16 cellular contexts compared by ENCODE assay signal in the genomic region with DNA sequence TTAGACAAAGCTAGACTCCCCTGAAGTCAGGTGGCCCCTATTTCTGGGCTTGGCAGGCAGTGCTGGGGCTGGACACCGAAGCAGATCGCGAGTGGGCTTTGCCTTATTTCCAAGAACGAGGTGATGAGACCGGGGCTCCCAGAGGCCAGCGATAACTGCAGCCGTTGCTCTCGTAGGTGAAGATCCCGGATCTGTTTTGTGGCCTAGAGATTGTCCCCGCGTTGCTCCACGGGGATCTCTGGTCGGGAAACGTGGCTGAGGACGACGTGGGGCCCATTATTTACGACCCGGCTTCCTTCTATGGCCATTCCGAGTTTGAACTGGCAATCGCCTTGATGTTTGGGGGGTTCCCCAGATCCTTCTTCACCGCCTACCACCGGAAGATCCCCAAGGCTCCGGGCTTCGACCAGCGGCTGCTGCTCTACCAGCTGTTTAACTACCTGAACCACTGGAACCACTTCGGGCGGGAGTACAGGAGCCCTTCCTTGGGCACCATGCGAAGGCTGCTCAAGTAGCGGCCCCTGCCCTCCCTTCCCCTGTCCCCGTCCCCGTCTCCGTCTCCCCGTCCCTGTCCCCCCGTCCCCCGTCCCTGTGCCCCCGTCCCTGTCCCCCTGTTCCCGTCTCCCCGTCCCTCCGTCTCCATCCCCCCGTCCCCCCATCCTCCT. TPM values are rescaled to one million over a fixed set of nuclear protein-coding genes. Genes with fewer than 3 reads are reported as not detected.
DNase-seq lines count a peak whose midpoint lies in the region; ATAC-seq, FAIRE-seq and TF ChIP-seq lines count a peak whose summit lies in the region.
"Had no signal": no experiment of that assay in that cellular context is flagged by ENCODE, and none has a peak within 500 bp of the region (broad histone marks: within the 10 kb centered on the region; RNA-seq: fewer than 3 reads in every experiment).

No MANE protein-coding gene starts in this region.

- H3K9ac ChIP-seq in kidney (ENCODE audit: low read length in 2 of 2) (no peak overlapping the region), MM.1S (ENCODE audit: low read length) (no peak overlapping the region), SK-N-SH (no peak overlapping the region)

- no peak for TF ChIP-seq RAD21 in SK-N-SH (IDR thresholded peaks at IDR 0.05; ENCODE audit: low read length)

- H3K9me3 ChIP-seq in kidney (ENCODE audit: control insufficient read depth in 1 of 2, low read length in 2 of 2) (no peaks in the 10 kb centered on the region), MM.1S (replicated peaks; ENCODE audit: insufficient read depth, low read length) (no peaks in the 10 kb centered on the region), SK-N-SH (no peaks in the 10 kb centered on the region)
- H3K9me3 ChIP-seq: right atrium auricular region had no signal

- H3K4me2 ChIP-seq in MM.1S (ENCODE audit: low read depth, low read length) (no peak overlapping the region), SK-N-SH (no peak overlapping the region)

- no peaks in the 10 kb centered on the region for H3K9me3 Mint-ChIP-seq in activated naive CD4-positive, alpha-beta T cell treated with anti-CD3 and anti-CD28 coated beads, Interleukin-2, amount 50 U/mL, for 24 hours
- H3K9me3 Mint-ChIP-seq in activated T-helper 1 cell treated with anti-CD3 and anti-CD28 coated beads, Interleukin-12 subunit alpha, Interleukin-12 subunit beta, Interleukin-2, Interleukin-4 antibody, amounts not matched to agents 30 ng/mL and 10 ng/mL and 1 ng/mL, durations not matched to agents 14 hours and 24 hours and 36 hours: no peaks in the 10 kb centered on the region
- H3K9me3 Mint-ChIP-seq in stimulated activated naive CD8-positive, alpha-beta T cell treated with anti-CD3 and anti-CD28 coated beads, Interleukin-15, amount 100 ng/mL, for 72 hours: peaks cover 5 to 7% of the 10 kb centered on the region in 2 donors

- no peak for ATAC-seq in stimulated activated naive CD8-positive, alpha-beta T cell treated with anti-CD3 and anti-CD28 coated beads, Interleukin-15, amount 100 ng/mL, for 72 hours
- no peak for ATAC-seq in HG03135 (IDR thresholded peaks at IDR 0.05; ENCODE audit: unreplicated experiment)
- ATAC-seq: HCT116 had no signal

- H3K9me2 ChIP-seq in MM.1S (replicated peaks; ENCODE audit: insufficient read depth, low read length) (no peaks in the 10 kb centered on the region), SK-N-SH (no peaks in the 10 kb centered on the region)

- TF ChIP-seq CTCF in kidney (IDR thresholded peaks at IDR 0.05; ENCODE audit: borderline replicate concordance, extremely low read depth, insufficient read depth) (no peak), MM.1S (IDR thresholded peaks at IDR 0.05; ENCODE audit: low read length) (no peak), SK-N-SH (IDR thresholded peaks at IDR 0.05) (no peak)

- intact Hi-C loops in activated T-helper 1 cell treated with anti-CD3 and anti-CD28 coated beads, Interleukin-12 subunit alpha, Interleukin-12 subunit beta, Interleukin-2, Interleukin-4 antibody, amounts not matched to agents 30 ng/mL and 10 ng/mL and 1 ng/mL, durations not matched to agents 14 hours and 24 hours and 36 hours (cut with micrococcal nuclease): loop anchor here (5.0 kb wide), 1 partner anchor 302 kb away; no protein-coding TSS in a partner anchor
- intact Hi-C loops in kidney (cut with DNase I): loop anchor here (10.0 kb wide), 1 partner anchor 96 kb away; no protein-coding TSS in a partner anchor

- H2AFZ ChIP-seq in MM.1S (ENCODE audit: low read length) (no peak overlapping the region), SK-N-SH (ENCODE audit: low read depth) (no peak overlapping the region)
- H2AFZ ChIP-seq: PC-9 had no signal

- peak overlapping the region; percentile 73 for H3K4me3 Mint-ChIP-seq in activated naive CD4-positive, alpha-beta T cell treated with anti-CD3 and anti-CD28 coated beads, Interleukin-2, amount 50 U/mL, for 24 hours
- peak overlapping the region; percentile 67 for H3K4me3 Mint-ChIP-seq in activated T-helper 1 cell treated with anti-CD3 and anti-CD28 coated beads, Interleukin-12 subunit alpha, Interleukin-12 subunit beta, Interleukin-2, Interleukin-4 antibody, amounts not matched to agents 30 ng/mL and 10 ng/mL and 1 ng/mL, durations not matched to agents 14 hours and 24 hours and 36 hours
- peak overlapping the region; percentile 47 to 65 for H3K4me3 Mint-ChIP-seq in stimulated activated naive CD8-positive, alpha-beta T cell treated with anti-CD3 and anti-CD28 coated beads, Interleukin-15, amount 100 ng/mL, for 72 hours

- H3K27ac ChIP-seq in kidney (ENCODE audit: low read depth in 2 of 2, low read length in 2 of 2) (no peak overlapping the region), MM.1S (ENCODE audit: low read length) (no peak overlapping the region), SK-N-SH (ENCODE audit: low read depth in 2 of 2, low read length in 1 of 2) (no peak overlapping the region)
- H3K27ac ChIP-seq: epithelial cell of prostate, PC-9 had no signal

- no peak for FAIRE-seq in kidney (lab: Jason Lieb, UNC)

- no peak for TF ChIP-seq EP300 in SK-N-SH (IDR thresholded peaks at IDR 0.05; ENCODE audit: borderline replicate concordance in 1 of 2, low read depth in 1 of 2, low read length in 1 of 2)

- no peaks in the 10 kb centered on the region for H4K20me1 ChIP-seq in MM.1S (ENCODE audit: insufficient read depth, low read length)
- peaks cover 20% of the 10 kb centered on the region for H4K20me1 ChIP-seq in SK-N-SH (ENCODE audit: insufficient read depth)

- H3K4me3 ChIP-seq in kidney (ENCODE audit: low read length in 2 of 2) (no peak overlapping the region), MM.1S (ENCODE audit: low read length) (no peak overlapping the region), SK-N-SH (ENCODE audit: low read depth in 2 of 2, low read length in 1 of 2) (no peak overlapping the region; a peak in 1 of 4 replicates)

- H3K79me2 ChIP-seq in MM.1S (ENCODE audit: low read length): peaks cover 30% of the 10 kb centered on the region
- H3K79me2 ChIP-seq in SK-N-SH (ENCODE audit: insufficient read depth): peaks cover 31% of the 10 kb centered on the region

- peak overlapping the region; percentile 70 for H3K27ac Mint-ChIP-seq in activated naive CD4-positive, alpha-beta T cell treated with anti-CD3 and anti-CD28 coated beads, Interleukin-2, amount 50 U/mL, for 24 hours
- peak overlapping the region; percentile 61 for H3K27ac Mint-ChIP-seq in activated T-helper 1 cell treated with anti-CD3 and anti-CD28 coated beads, Interleukin-12 subunit alpha, Interleukin-12 subunit beta, Interleukin-2, Interleukin-4 antibody, amounts not matched to agents 30 ng/mL and 10 ng/mL and 1 ng/mL, durations not matched to agents 14 hours and 24 hours and 36 hours
- H3K27ac Mint-ChIP-seq in stimulated activated naive CD8-positive, alpha-beta T cell treated with anti-CD3 and anti-CD28 coated beads, Interleukin-15, amount 100 ng/mL, for 72 hours: no peak overlapping the region

- 90% methylated on average over 40 of the region's 40 CpGs for WGBS in SK-N-SH (ENCODE audit: low lambda C conversion rate)

- peaks cover 5 to 8% of the 10 kb centered on the region in 2 donors for H3K4me1 ChIP-seq in kidney (ENCODE audit: control insufficient read depth in 1 of 2, insufficient read depth in 1 of 2, low read depth in 1 of 2, low read length in 2 of 2)
- H3K4me1 ChIP-seq in MM.1S (ENCODE audit: low read length): no peaks in the 10 kb centered on the region; the same call in 1 of the 2 replicates
- H3K4me1 ChIP-seq in SK-N-SH (ENCODE audit: control insufficient read depth in 1 of 2, insufficient read depth in 2 of 2, low read depth in 1 of 2, low read length in 1 of 2): peaks cover 6 to 9% of the 10 kb centered on the region in 2 experiments; a peak in 1 of 4 replicates

- peaks cover 27% of the 10 kb centered on the region for H3K4me1 Mint-ChIP-seq in activated naive CD4-positive, alpha-beta T cell treated with anti-CD3 and anti-CD28 coated beads, Interleukin-2, amount 50 U/mL, for 24 hours
- peaks cover 21% of the 10 kb centered on the region for H3K4me1 Mint-ChIP-seq in activated T-helper 1 cell treated with anti-CD3 and anti-CD28 coated beads, Interleukin-12 subunit alpha, Interleukin-12 subunit beta, Interleukin-2, Interleukin-4 antibody, amounts not matched to agents 30 ng/mL and 10 ng/mL and 1 ng/mL, durations not matched to agents 14 hours and 24 hours and 36 hours (ENCODE audit: low read depth)
- peaks cover 27% of the 10 kb centered on the region for H3K4me1 Mint-ChIP-seq in stimulated activated naive CD8-positive, alpha-beta T cell treated with anti-CD3 and anti-CD28 coated beads, Interleukin-15, amount 100 ng/mL, for 72 hours

- no peak for DNase-seq in activated naive CD4-positive, alpha-beta T cell treated with anti-CD3 and anti-CD28 coated beads, Interleukin-2, amount 50 U/mL, for 16 hours
- DNase-seq in activated T-helper 1 cell treated with anti-CD3 and anti-CD28 coated beads, Interleukin-12 subunit alpha, Interleukin-12 subunit beta, Interleukin-2, Interleukin-4 antibody, amounts not matched to agents 30 ng/mL and 10 ng/mL and 1 ng/mL, durations not matched to agents 14 hours and 24 hours and 36 hours (ENCODE audit: low spot score): no peak
- DNase-seq in kidney (peak; percentile 81), MM.1S (no peak), SK-N-SH (no peak)
- no peak for DNase-seq in stimulated activated naive CD8-positive, alpha-beta T cell treated with anti-CD3 and anti-CD28 coated beads, Interleukin-15, amount 100 ng/mL, for 72 hours
- DNase-seq: NCI-H1092 treated with DMSO at 0.1 percent for 48 hours; NCI-H446 treated with DMSO at 0.1 percent for 48 hours; PC-9; stimulated activated CD4-positive, alpha-beta T cell treated with anti-CD3 and anti-CD28 coated beads, Interleukin-4, amount 100 ng/mL, for 1 hour had no signal

- H3K36me3 Mint-ChIP-seq in activated naive CD4-positive, alpha-beta T cell treated with anti-CD3 and anti-CD28 coated beads, Interleukin-2, amount 50 U/mL, for 24 hours: no peaks in the 10 kb centered on the region
- H3K36me3 Mint-ChIP-seq in activated T-helper 1 cell treated with anti-CD3 and anti-CD28 coated beads, Interleukin-12 subunit alpha, Interleukin-12 subunit beta, Interleukin-2, Interleukin-4 antibody, amounts not matched to agents 30 ng/mL and 10 ng/mL and 1 ng/mL, durations not matched to agents 14 hours and 24 hours and 36 hours (ENCODE audit: low read depth): no peaks in the 10 kb centered on the region

- POLR2A ChIA-PET in SK-N-SH (lab: Yijun Ruan, JAX): no interaction called here

- H3K36me3 ChIP-seq in kidney (ENCODE audit: control insufficient read depth in 1 of 2, insufficient read depth in 2 of 2, low read length in 2 of 2): no peaks in the 10 kb centered on the region
- no peaks in the 10 kb centered on the region for H3K36me3 ChIP-seq in MM.1S (replicated peaks; ENCODE audit: insufficient read depth, low read length)
- H3K36me3 ChIP-seq in SK-N-SH (replicated peaks in 1 of 2; ENCODE audit: control insufficient read depth in 1 of 2, insufficient read depth in 2 of 2, low read length in 1 of 2): peaks cover 0 to 16% of the 10 kb centered on the region in 2 experiments
- H3K36me3 ChIP-seq: right atrium auricular region had no signal

- H3K27me3 Mint-ChIP-seq in activated naive CD4-positive, alpha-beta T cell treated with anti-CD3 and anti-CD28 coated beads, Interleukin-2, amount 50 U/mL, for 24 hours: no peaks in the 10 kb centered on the region
- peaks cover 4% of the 10 kb centered on the region for H3K27me3 Mint-ChIP-seq in activated T-helper 1 cell treated with anti-CD3 and anti-CD28 coated beads, Interleukin-12 subunit alpha, Interleukin-12 subunit beta, Interleukin-2, Interleukin-4 antibody, amounts not matched to agents 30 ng/mL and 10 ng/mL and 1 ng/mL, durations not matched to agents 14 hours and 24 hours and 36 hours (ENCODE audit: insufficient read depth)
- no peaks in the 10 kb centered on the region for H3K27me3 Mint-ChIP-seq in stimulated activated naive CD8-positive, alpha-beta T cell treated with anti-CD3 and anti-CD28 coated beads, Interleukin-15, amount 100 ng/mL, for 72 hours

- H3K27me3 ChIP-seq in MM.1S (replicated peaks; ENCODE audit: insufficient read depth, low read length) (no peaks in the 10 kb centered on the region), SK-N-SH (ENCODE audit: insufficient read depth) (no peaks in the 10 kb centered on the region)
- H3K27me3 ChIP-seq: right atrium auricular region had no signal

- CTCF ChIA-PET in SK-N-SH (lab: Yijun Ruan, JAX): no interaction called here

- H3F3A ChIP-seq in MM.1S (ENCODE audit: insufficient read depth, low read length) (peaks cover 8% of the 10 kb centered on the region; the same call in 1 of the 2 replicates), SK-N-SH (replicated peaks; ENCODE audit: insufficient read depth) (peaks cover 9% of the 10 kb centered on the region)

RNA-seq across cellular contexts. Expression of a gene that starts 1.5 kb away (rescaled TPM):
- total RNA-seq in activated T-helper 1 cell treated with anti-CD3 and anti-CD28 coated beads, Interleukin-12 subunit alpha, Interleukin-12 subunit beta, Interleukin-2, Interleukin-4 antibody, amounts not matched to agents 30 ng/mL and 10 ng/mL and 1 ng/mL, durations not matched to agents 14 hours and 24 hours and 36 hours: 106 and 111 TPM in 2 replicates
- total RNA-seq in kidney: 72.8 TPM
- 78.7 TPM for polyA plus RNA-seq in kidney (ENCODE audit: insufficient read depth, low read depth, low replicate concordance)
- polyA plus RNA-seq in SK-N-SH (2012; rRNA removed): 78.7 and 107 TPM in 2 replicates
- 40.1 and 54.1 TPM in 2 replicates for polyA plus RNA-seq in SK-N-SH (2012; cell fraction: cytosol; rRNA removed)
- 188 and 264 TPM in 2 replicates for polyA plus RNA-seq in SK-N-SH (2012; cell fraction: nucleus; rRNA removed)

RNA-seq across cellular contexts. Expression of a gene that starts 15.0 kb away (rescaled TPM):
- 1.9 and 2.7 TPM in 2 replicates for total RNA-seq in activated T-helper 1 cell treated with anti-CD3 and anti-CD28 coated beads, Interleukin-12 subunit alpha, Interleukin-12 subunit beta, Interleukin-2, Interleukin-4 antibody, amounts not matched to agents 30 ng/mL and 10 ng/mL and 1 ng/mL, durations not matched to agents 14 hours and 24 hours and 36 hours
- total RNA-seq in kidney: 33.3 TPM
- 114 TPM for polyA plus RNA-seq in kidney (ENCODE audit: insufficient read depth, low read depth, low replicate concordance)
- 4.3 and 9.9 TPM in 2 replicates for polyA plus RNA-seq in SK-N-SH (2012; rRNA removed)
- polyA plus RNA-seq in SK-N-SH (2012; cell fraction: cytosol; rRNA removed): 6.7 and 9.8 TPM in 2 replicates
- polyA plus RNA-seq in SK-N-SH (2012; cell fraction: nucleus; rRNA removed): 23.0 and 32.8 TPM in 2 replicates
- total RNA-seq: Daoy had no signal

RNA-seq across cellular contexts. Expression of a gene that starts 33.9 kb away (rescaled TPM):
- 37.6 and 43.7 TPM in 2 replicates for total RNA-seq in activated T-helper 1 cell treated with anti-CD3 and anti-CD28 coated beads, Interleukin-12 subunit alpha, Interleukin-12 subunit beta, Interleukin-2, Interleukin-4 antibody, amounts not matched to agents 30 ng/mL and 10 ng/mL and 1 ng/mL, durations not matched to agents 14 hours and 24 hours and 36 hours
- 30.6 TPM for total RNA-seq in kidney
- polyA plus RNA-seq in kidney (ENCODE audit: insufficient read depth, low read depth, low replicate concordance): 36.6 TPM
- polyA plus RNA-seq in SK-N-SH (2012; rRNA removed): 54.3 and 68.2 TPM in 2 replicates
- polyA plus RNA-seq in SK-N-SH (2012; cell fraction: cytosol; rRNA removed): 54.0 and 58.2 TPM in 2 replicates
- 55.7 and 57.5 TPM in 2 replicates for polyA plus RNA-seq in SK-N-SH (2012; cell fraction: nucleus; rRNA removed)

RNA-seq across cellular contexts. Expression of a gene that starts 51.9 kb away (rescaled TPM):
- 3.6 and 5.2 TPM in 2 replicates for total RNA-seq in activated T-helper 1 cell treated with anti-CD3 and anti-CD28 coated beads, Interleukin-12 subunit alpha, Interleukin-12 subunit beta, Interleukin-2, Interleukin-4 antibody, amounts not matched to agents 30 ng/mL and 10 ng/mL and 1 ng/mL, durations not matched to agents 14 hours and 24 hours and 36 hours
- 21.7 TPM for total RNA-seq in kidney
- polyA plus RNA-seq in kidney (ENCODE audit: insufficient read depth, low read depth, low replicate concordance) (36.1 TPM), SK-N-SH (2012; rRNA removed) (13.4 and 20.7 TPM in 2 replicates)
- 10.5 and 15.2 TPM in 2 replicates for polyA plus RNA-seq in SK-N-SH (2012; cell fraction: cytosol; rRNA removed)
- polyA plus RNA-seq in SK-N-SH (2012; cell fraction: nucleus; rRNA removed): 22.5 and 23.0 TPM in 2 replicates

Comparison
In these comparisons a context has a peak if more than half of its experiments do, and no peak if none do; other contexts are left out.
1. H3K27ac Mint-ChIP-seq: peak in activated naive CD4-positive, alpha-beta T cell treated with anti-CD3 and anti-CD28 coated beads, Interleukin-2, amount 50 U/mL, for 24 hours (single experiment) and activated T-helper 1 cell treated with anti-CD3 and anti-CD28 coated beads, Interleukin-12 subunit alpha, Interleukin-12 subunit beta, Interleukin-2, Interleukin-4 antibody, amounts not matched to agents 30 ng/mL and 10 ng/mL and 1 ng/mL, durations not matched to agents 14 hours and 24 hours and 36 hours (single experiment); none in stimulated activated naive CD8-positive, alpha-beta T cell treated with anti-CD3 and anti-CD28 coated beads, Interleukin-15, amount 100 ng/mL, for 72 hours (0 of 2).
2. Peak in every context shown above with its lines, with median percentiles within 50 percentile points of each other: H3K4me3 Mint-ChIP-seq.